1 cellular context compared by ENCODE assay signal in the genomic region with DNA sequence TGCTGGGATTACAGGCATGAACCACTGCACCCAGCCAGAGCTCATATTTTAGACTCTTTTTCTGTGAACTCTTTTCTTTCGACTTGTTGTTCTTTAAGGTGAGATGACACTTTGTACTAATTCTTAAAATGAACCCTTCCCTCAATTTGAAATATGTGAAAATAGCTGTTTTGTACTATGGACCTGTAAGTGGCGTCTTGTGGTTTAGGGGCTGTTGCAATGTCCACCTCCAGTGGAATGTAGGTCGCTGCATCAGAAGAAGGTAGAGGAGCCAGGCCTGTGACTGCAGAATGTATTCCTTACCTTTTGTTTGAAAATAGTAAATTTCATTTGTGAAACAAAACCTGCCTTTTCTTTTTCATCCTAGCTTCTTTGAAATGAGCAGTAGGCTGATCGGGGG.
TF ChIP-seq lines count a peak whose summit lies in the region.

No MANE protein-coding gene starts in this region.

TF ChIP-seq in K562, 482 proteins besides CTCF, POLR2A, EP300 and RAD21:
- TF ChIP-seq, protein P1, sequence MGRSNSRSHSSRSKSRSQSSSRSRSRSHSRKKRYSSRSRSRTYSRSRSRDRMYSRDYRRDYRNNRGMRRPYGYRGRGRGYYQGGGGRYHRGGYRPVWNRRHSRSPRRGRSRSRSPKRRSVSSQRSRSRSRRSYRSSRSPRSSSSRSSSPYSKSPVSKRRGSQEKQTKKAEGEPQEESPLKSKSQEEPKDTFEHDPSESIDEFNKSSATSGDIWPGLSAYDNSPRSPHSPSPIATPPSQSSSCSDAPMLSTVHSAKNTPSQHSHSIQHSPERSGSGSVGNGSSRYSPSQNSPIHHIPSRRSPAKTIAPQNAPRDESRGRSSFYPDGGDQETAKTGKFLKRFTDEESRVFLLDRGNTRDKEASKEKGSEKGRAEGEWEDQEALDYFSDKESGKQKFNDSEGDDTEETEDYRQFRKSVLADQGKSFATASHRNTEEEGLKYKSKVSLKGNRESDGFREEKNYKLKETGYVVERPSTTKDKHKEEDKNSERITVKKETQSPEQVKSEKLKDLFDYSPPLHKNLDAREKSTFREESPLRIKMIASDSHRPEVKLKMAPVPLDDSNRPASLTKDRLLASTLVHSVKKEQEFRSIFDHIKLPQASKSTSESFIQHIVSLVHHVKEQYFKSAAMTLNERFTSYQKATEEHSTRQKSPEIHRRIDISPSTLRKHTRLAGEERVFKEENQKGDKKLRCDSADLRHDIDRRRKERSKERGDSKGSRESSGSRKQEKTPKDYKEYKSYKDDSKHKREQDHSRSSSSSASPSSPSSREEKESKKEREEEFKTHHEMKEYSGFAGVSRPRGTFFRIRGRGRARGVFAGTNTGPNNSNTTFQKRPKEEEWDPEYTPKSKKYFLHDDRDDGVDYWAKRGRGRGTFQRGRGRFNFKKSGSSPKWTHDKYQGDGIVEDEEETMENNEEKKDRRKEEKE (IDR thresholded peaks at IDR 0.05; ENCODE audit: borderline replicate concordance in 1 of 2, control insufficient read depth in 1 of 2, low read depth in 2 of 2, low read length in 1 of 2): no peak
- TF ChIP-seq HMGN3 (IDR thresholded peaks at IDR 0.05; ENCODE audit: borderline replicate concordance, extremely low read depth, insufficient read length, low read depth, low read length): no peak
